Comparison of ENCODE assay signal across 22 cellular contexts in the genomic region with DNA sequence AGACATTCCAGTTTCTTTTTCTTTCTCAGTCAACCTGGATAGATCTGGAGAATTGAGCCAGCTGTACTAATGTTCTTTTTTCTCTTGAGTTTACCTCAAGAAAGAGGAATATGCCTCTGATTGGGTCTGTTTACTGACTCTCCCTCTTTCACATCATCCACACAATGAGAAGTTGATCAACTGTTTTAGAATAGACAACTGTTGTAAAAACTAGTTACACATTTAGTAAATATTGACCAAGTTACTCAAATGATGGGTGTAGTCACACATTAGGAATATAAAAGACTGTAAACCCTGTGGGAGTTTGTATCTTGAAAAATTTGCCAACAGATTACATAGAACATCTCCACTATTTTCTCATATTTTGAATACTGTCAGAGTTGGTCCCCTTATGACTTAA.
A peak's percentile ranks its signal among the peaks of the same experiment; 100 is the strongest.
DNase-seq lines count a peak whose midpoint lies in the region; ATAC-seq, FAIRE-seq and TF ChIP-seq lines count a peak whose summit lies in the region.
"Had no signal": no experiment of that assay in that cellular context is flagged by ENCODE, and none has a peak within 500 bp of the region (broad histone marks: within the 10 kb centered on the region; RNA-seq: fewer than 3 reads in every experiment).

No MANE protein-coding gene starts in this region.

- no peak for TF ChIP-seq CTCF in mucosa of descending colon (IDR thresholded peaks at IDR 0.05)
- no peak for TF ChIP-seq CTCF in transverse colon (IDR thresholded peaks at IDR 0.05)

- intact Hi-C loops in mucosa of descending colon (cut with DNase I, micrococcal nuclease) = no loop called here
- intact Hi-C loops in transverse colon (cut with DNase I; ENCODE audit: low total_unique reads) = no loop called here

- ATAC-seq in mucosa of descending colon = peak; percentile 76
- no peak for ATAC-seq in activated CD4-positive, CD25-positive, alpha-beta regulatory T cell treated with anti-CD3 and anti-CD28 coated beads, Interleukin-2, amount 50 U/mL, for 24 hours
- no peak for ATAC-seq in HG02870 (IDR thresholded peaks at IDR 0.05; ENCODE audit: unreplicated experiment)

- no peaks in the 10 kb centered on the region for H3K27me3 ChIP-seq in transverse colon
- H3K27me3 ChIP-seq: BE2C; BLaER1 treated with 17β-estradiol and CSF1 and Interleukin-3, amounts not matched to agents 10 nM and 100 nM had no signal

- H3K4me3 ChIP-seq in mucosa of descending colon (no peak overlapping the region), transverse colon (no peak overlapping the region)
- H3K4me3 ChIP-seq: BLaER1 treated with 17β-estradiol and CSF1 and Interleukin-3, amounts not matched to agents 10 nM and 100 nM; HAP-1 had no signal

- no peak for TF ChIP-seq POLR2A in transverse colon (IDR thresholded peaks at IDR 0.05)

- peak overlapping the region; percentile 63 to 74 (median 69) for H3K27ac ChIP-seq in transverse colon
- H3K27ac ChIP-seq: 22Rv1; BLaER1 treated with 17β-estradiol and CSF1 and Interleukin-3, amounts not matched to agents 10 nM and 100 nM had no signal

- FAIRE-seq in GM18507 (lab: Jason Lieb, UNC) (peak; percentile 24), colon (lab: Jason Lieb, UNC) (peak; percentile 91)
- FAIRE-seq: A204.1, D721Med, GM12891, H54 had no signal

- TF ChIP-seq EP300 in transverse colon (IDR thresholded peaks at IDR 0.05; ENCODE audit: low read depth) = no peak

- H3K36me3 ChIP-seq in mucosa of descending colon (ENCODE audit: low read depth) (peaks cover 3% of the 10 kb centered on the region), transverse colon (no peaks in the 10 kb centered on the region)
- H3K36me3 ChIP-seq: BE2C; BLaER1 treated with 17β-estradiol and CSF1 and Interleukin-3, amounts not matched to agents 10 nM and 100 nM; HAP-1 had no signal

- in situ Hi-C loops in transverse colon (cut with MboI; ENCODE audit: low pct_ligation_motif_present in 1 of 4, low pct_unique_long_range_greater_than_20kb in 1 of 4, low sequenced_read_pairs in 3 of 4) = no loop called here

- H3K9me3 ChIP-seq in mucosa of descending colon = no peaks in the 10 kb centered on the region
- H3K9me3 ChIP-seq in transverse colon = no peaks in the 10 kb centered on the region
- H3K9me3 ChIP-seq: BE2C; BLaER1 treated with 17β-estradiol and CSF1 and Interleukin-3, amounts not matched to agents 10 nM and 100 nM; HAP-1 had no signal

- H3K4me1 ChIP-seq in mucosa of descending colon (ENCODE audit: low read depth) (peaks cover 16% of the 10 kb centered on the region), transverse colon (peaks cover 6 to 40% (median 13%) of the 10 kb centered on the region in 4 donors)
- H3K4me1 ChIP-seq: BE2C; BLaER1 treated with 17β-estradiol and CSF1 and Interleukin-3, amounts not matched to agents 10 nM and 100 nM; HAP-1 had no signal

- DNase-seq in GM18507 (ENCODE audit: extremely low spot score, insufficient read length, low read depth) = no peak
- no peak for DNase-seq in mucosa of descending colon
- no peak for DNase-seq in transverse colon
- no peak for DNase-seq in NCI-H510A treated with DMSO at 0.1 percent for 48 hours (lab: John Stamatoyannopoulos, UW)
- DNase-seq: BE2C; CD4-positive, alpha-beta T cell; CD8-positive, alpha-beta memory T cell; DMS53; DMS79 treated with DMSO at 0.1 percent for 48 hours; GF-D8; GOT3; HFFc6 had no signal
